ENCODE assay signal across 14 cellular contexts in genomic region chr5:122463221-122463620, GRCh38.
A peak's percentile ranks its signal among the peaks of the same experiment; 100 is the strongest.
DNase-seq lines count a peak whose midpoint lies in the region; ATAC-seq, FAIRE-seq and TF ChIP-seq lines count a peak whose summit lies in the region.
"Had no signal": no experiment of that assay in that cellular context is flagged by ENCODE, and none has a peak within 500 bp of the region (broad histone marks: within the 10 kb centered on the region; RNA-seq: fewer than 3 reads in every experiment).

No MANE protein-coding gene starts in this region.

- H2AFZ ChIP-seq in astrocyte (ENCODE audit: low read depth, low read length) (no peak overlapping the region), smooth muscle cell (ENCODE audit: low read depth) (no peak overlapping the region)

- H3K4me2 ChIP-seq in astrocyte (ENCODE audit: low read length) (no peak overlapping the region), smooth muscle cell (peak overlapping the region; percentile 75)

- H4K20me1 ChIP-seq in astrocyte (ENCODE audit: insufficient read depth, low read length) (no peaks in the 10 kb centered on the region), smooth muscle cell (ENCODE audit: low read depth) (no peaks in the 10 kb centered on the region)

- no peaks in the 10 kb centered on the region for H3K27me3 Mint-ChIP-seq in astrocyte (ENCODE audit: low read depth, unreplicated experiment)

- H3K79me2 ChIP-seq in astrocyte (ENCODE audit: insufficient read depth, low read length) = no peaks in the 10 kb centered on the region
- H3K79me2 ChIP-seq in smooth muscle cell (ENCODE audit: low read depth) = no peaks in the 10 kb centered on the region

- H3K4me3 ChIP-seq in astrocyte (ENCODE audit: insufficient read depth, low read depth, low read length) (no peak overlapping the region), smooth muscle cell (no peak overlapping the region)
- H3K4me3 ChIP-seq: breast epithelium, lower lobe of right lung, Peyer's patch, skin epidermis had no signal

- TF ChIP-seq CTCF in astrocyte (IDR thresholded peaks at IDR 0.05; ENCODE audit: insufficient read depth, low read depth, low read length) = no peak
- TF ChIP-seq CTCF in smooth muscle cell (IDR thresholded peaks at IDR 0.05; ENCODE audit: borderline replicate concordance, insufficient read depth, poor library complexity, severe bottlenecking) = no peak

- H3K27me3 ChIP-seq in astrocyte (ENCODE audit: insufficient read depth, low read length) (no peaks in the 10 kb centered on the region), smooth muscle cell (ENCODE audit: low read depth) (no peaks in the 10 kb centered on the region)
- H3K27me3 ChIP-seq: breast epithelium, Peyer's patch had no signal

- no peak overlapping the region for H3K4me3 Mint-ChIP-seq in astrocyte (ENCODE audit: unreplicated experiment)

- H3F3A ChIP-seq in smooth muscle cell (ENCODE audit: low read depth) = no peaks in the 10 kb centered on the region

- no peaks in the 10 kb centered on the region for H3K4me1 Mint-ChIP-seq in astrocyte (ENCODE audit: low read depth, unreplicated experiment)

- H3K9me3 Mint-ChIP-seq in astrocyte (ENCODE audit: unreplicated experiment) = no peaks in the 10 kb centered on the region

- H3K36me3 ChIP-seq in astrocyte (ENCODE audit: insufficient read depth, low read length) (no peaks in the 10 kb centered on the region), smooth muscle cell (ENCODE audit: low read depth) (no peaks in the 10 kb centered on the region)
- H3K36me3 ChIP-seq: breast epithelium, lower lobe of right lung, Peyer's patch had no signal

- no peak for FAIRE-seq in astrocyte (lab: Jason Lieb, UNC)

- H3K4me1 ChIP-seq in astrocyte (ENCODE audit: insufficient read depth, low read length) (no peaks in the 10 kb centered on the region), smooth muscle cell (ENCODE audit: low read depth) (peaks cover 22% of the 10 kb centered on the region)
- H3K4me1 ChIP-seq: breast epithelium, lower lobe of right lung, Peyer's patch had no signal

- H3K9ac ChIP-seq in astrocyte (ENCODE audit: low read length) (no peak overlapping the region), smooth muscle cell (ENCODE audit: low read depth) (no peak overlapping the region)

- H3K9me3 ChIP-seq in astrocyte (ENCODE audit: insufficient read depth, low read depth, low read length) = no peaks in the 10 kb centered on the region
- no peaks in the 10 kb centered on the region for H3K9me3 ChIP-seq in smooth muscle cell (replicated peaks; ENCODE audit: low read depth)
- H3K9me3 ChIP-seq: breast epithelium, lower lobe of right lung, Peyer's patch had no signal

- ATAC-seq in GM18907 (IDR thresholded peaks at IDR 0.05; ENCODE audit: unreplicated experiment) = peak; percentile 61
- ATAC-seq in HG03103 (IDR thresholded peaks at IDR 0.05; ENCODE audit: low read depth, unreplicated experiment) = peak; percentile 67
- ATAC-seq in GM21447 (IDR thresholded peaks at IDR 0.05; ENCODE audit: unreplicated experiment) = no peak
- ATAC-seq: lower lobe of right lung had no signal

- H3K27ac ChIP-seq in astrocyte (ENCODE audit: low read depth, low read length) (no peak overlapping the region), smooth muscle cell (ENCODE audit: low read depth) (peak overlapping the region; percentile 60)
- H3K27ac ChIP-seq: breast epithelium, lower lobe of right lung, Peyer's patch, skin epidermis had no signal

- 10% methylated on average over 1 of the region's 1 CpG for WGBS in smooth muscle cell (ENCODE audit: low lambda C conversion rate)

- peak; percentile 90 for DNase-seq in astrocyte (ENCODE audit: low read depth)
- no peak for DNase-seq in smooth muscle cell (lab: John Stamatoyannopoulos, UW; ENCODE audit: unreplicated experiment)
- DNase-seq in NK-92 treated with Interleukin-12 subunit alpha and Interleukin-12 subunit beta, amount 100 ng/mL, for 24 hours (lab: John Stamatoyannopoulos, UW) = no peak
- DNase-seq in NCI-H2196 (lab: John Stamatoyannopoulos, UW; ENCODE audit: unreplicated experiment) = no peak
- DNase-seq: activated CD4-positive, alpha-beta T cell treated with anti-CD3 and anti-CD28 coated beads, Interleukin-2, amount 50 U/mL, for 48 hours; hypothalamus; lower lobe of right lung; Peyer's patch; T-helper 2 cell had no signal

- H3K36me3 Mint-ChIP-seq in astrocyte (ENCODE audit: low read depth, unreplicated experiment) = no peaks in the 10 kb centered on the region

- no peak overlapping the region for H3K27ac Mint-ChIP-seq in astrocyte (ENCODE audit: unreplicated experiment)
